13 cellular contexts compared by ENCODE assay signal in genomic region chr17:49647256-49647585, GRCh38. TPM values are rescaled to one million over a fixed set of nuclear protein-coding genes. Genes with fewer than 3 reads are reported as not detected.
DNase-seq lines count a peak whose midpoint lies in the region; ATAC-seq and TF ChIP-seq lines count a peak whose summit lies in the region.
"Had no signal": no experiment of that assay in that cellular context is flagged by ENCODE, and none has a peak within 500 bp of the region (broad histone marks: within the 10 kb centered on the region; RNA-seq: fewer than 3 reads in every experiment).

No MANE protein-coding gene starts in this region.

- H3K27me3 Mint-ChIP-seq in mesothelial cell of epicardium (ENCODE audit: low read depth) = no peaks in the 10 kb centered on the region

- no peaks in the 10 kb centered on the region for H3K36me3 ChIP-seq in brain microvascular endothelial cell (replicated peaks)
- H3K36me3 ChIP-seq in vagina = no peaks in the 10 kb centered on the region
- H3K36me3 ChIP-seq: BE2C had no signal

- no peaks in the 10 kb centered on the region for H3K36me3 Mint-ChIP-seq in mesothelial cell of epicardium

- no peak overlapping the region for H3K4me3 Mint-ChIP-seq in mesothelial cell of epicardium
- H3K4me3 Mint-ChIP-seq: neural crest cell had no signal

- no peaks in the 10 kb centered on the region for H3K9me3 Mint-ChIP-seq in mesothelial cell of epicardium
- H3K9me3 Mint-ChIP-seq: neural crest cell had no signal

- peak overlapping the region; percentile 81 for H3K27ac ChIP-seq in brain microvascular endothelial cell
- H3K27ac ChIP-seq in vagina = peak overlapping the region; percentile 78

- TF ChIP-seq CTCF in brain microvascular endothelial cell (IDR thresholded peaks at IDR 0.05; ENCODE audit: low read depth, low read length, missing control alignments) (no peak), mesothelial cell of epicardium (IDR thresholded peaks at IDR 0.05; ENCODE audit: unreplicated experiment) (no peak), vagina (IDR thresholded peaks at IDR 0.05) (no peak)

- TF ChIP-seq POLR2A in vagina (IDR thresholded peaks at IDR 0.05) = no peak

- H3K4me1 Mint-ChIP-seq in mesothelial cell of epicardium = peaks cover 15% of the 10 kb centered on the region

- peak overlapping the region; percentile 64 for H3K27ac Mint-ChIP-seq in mesothelial cell of epicardium

- H3K4me3 ChIP-seq in brain microvascular endothelial cell (ENCODE audit: low read depth, low read length) = no peak overlapping the region
- H3K4me3 ChIP-seq in vagina = peak overlapping the region in 1 of 2 donors; percentile 6
- H3K4me3 ChIP-seq: body of pancreas had no signal

- H3K27me3 ChIP-seq in brain microvascular endothelial cell (replicated peaks) (no peaks in the 10 kb centered on the region), vagina (no peaks in the 10 kb centered on the region)
- H3K27me3 ChIP-seq: BE2C, body of pancreas had no signal

- DNase-seq in Right ventricle myocardium superior (no peak), Right ventricle myocardium inferior (ENCODE audit: missing footprints) (no peak), brain microvascular endothelial cell (no peak), mesothelial cell of epicardium (ENCODE audit: low spot score in 2 of 2, unreplicated experiment in 2 of 2) (no peak), vagina (ENCODE audit: extremely low spot score in 2 of 2) (no peak), GF-D8 (lab: John Stamatoyannopoulos, UW) (no peak), DMS114 treated with DMSO at 0.1 percent for 48 hours (lab: John Stamatoyannopoulos, UW; ENCODE audit: unreplicated experiment) (no peak)
- DNase-seq in stimulated activated CD4-positive, alpha-beta T cell treated with anti-CD3 and anti-CD28 coated beads, Interleukin-4, amount 100 ng/mL, for 4 hours = no peak
- DNase-seq: BE2C, NCI-H1417, NCI-H774 had no signal

- in situ Hi-C loops in brain microvascular endothelial cell (cut with HindIII; ENCODE audit: low pct_ligation_motif_present, low sequenced_read_pairs) = no loop called here

- peak; percentile 10 for ATAC-seq in Right ventricle myocardium superior (ENCODE audit: poor library complexity)
- ATAC-seq in Right ventricle myocardium inferior = no peak

- intact Hi-C loops in Right ventricle myocardium superior (cut with DNase I) (no loop called here), Right ventricle myocardium inferior (cut with DNase I) (no loop called here), vagina (cut with DNase I) (no loop called here)

- no peaks in the 10 kb centered on the region for H3K9me3 ChIP-seq in vagina
- H3K9me3 ChIP-seq: BE2C, body of pancreas had no signal

- peaks cover 46% of the 10 kb centered on the region for H3K4me1 ChIP-seq in vagina
- H3K4me1 ChIP-seq: BE2C had no signal

RNA-seq across cellular contexts. Expression of gene SPOP, which starts 30.7 kb away (rescaled TPM):
- total RNA-seq in Right ventricle myocardium superior (64.0 TPM), Right ventricle myocardium inferior (73.1 TPM), mesothelial cell of epicardium (60.8 to 63.5 TPM (median 62.8 TPM) in 3 replicates), vagina (87.2 TPM)
